In the genomic region with DNA sequence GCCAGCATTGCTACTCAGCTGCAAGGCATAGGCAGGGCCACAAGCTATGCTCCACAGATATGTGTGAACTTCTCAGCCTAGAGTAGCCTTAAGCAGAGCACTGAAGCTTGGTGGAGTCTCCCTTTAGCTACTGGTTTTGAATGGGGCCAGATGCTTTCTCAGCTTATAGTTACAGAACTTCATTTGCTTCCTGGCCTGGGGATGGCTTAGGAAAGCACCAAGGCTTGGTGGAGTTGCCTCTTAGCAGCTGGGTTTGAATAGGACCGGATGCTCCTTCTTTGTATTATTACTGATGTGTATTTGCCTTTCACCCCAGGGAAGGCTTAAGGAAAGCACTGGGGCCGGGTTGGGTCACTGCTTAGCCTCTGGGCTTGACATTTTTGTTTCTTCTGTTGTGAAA, we compare ENCODE assay signal across 1 cellular context.
TF ChIP-seq lines count a peak whose summit lies in the region.

No MANE protein-coding gene starts in this region.

TF ChIP-seq in GM23338, 12 proteins besides CTCF, POLR2A, EP300 and RAD21:
- TF ChIP-seq, protein P1, sequence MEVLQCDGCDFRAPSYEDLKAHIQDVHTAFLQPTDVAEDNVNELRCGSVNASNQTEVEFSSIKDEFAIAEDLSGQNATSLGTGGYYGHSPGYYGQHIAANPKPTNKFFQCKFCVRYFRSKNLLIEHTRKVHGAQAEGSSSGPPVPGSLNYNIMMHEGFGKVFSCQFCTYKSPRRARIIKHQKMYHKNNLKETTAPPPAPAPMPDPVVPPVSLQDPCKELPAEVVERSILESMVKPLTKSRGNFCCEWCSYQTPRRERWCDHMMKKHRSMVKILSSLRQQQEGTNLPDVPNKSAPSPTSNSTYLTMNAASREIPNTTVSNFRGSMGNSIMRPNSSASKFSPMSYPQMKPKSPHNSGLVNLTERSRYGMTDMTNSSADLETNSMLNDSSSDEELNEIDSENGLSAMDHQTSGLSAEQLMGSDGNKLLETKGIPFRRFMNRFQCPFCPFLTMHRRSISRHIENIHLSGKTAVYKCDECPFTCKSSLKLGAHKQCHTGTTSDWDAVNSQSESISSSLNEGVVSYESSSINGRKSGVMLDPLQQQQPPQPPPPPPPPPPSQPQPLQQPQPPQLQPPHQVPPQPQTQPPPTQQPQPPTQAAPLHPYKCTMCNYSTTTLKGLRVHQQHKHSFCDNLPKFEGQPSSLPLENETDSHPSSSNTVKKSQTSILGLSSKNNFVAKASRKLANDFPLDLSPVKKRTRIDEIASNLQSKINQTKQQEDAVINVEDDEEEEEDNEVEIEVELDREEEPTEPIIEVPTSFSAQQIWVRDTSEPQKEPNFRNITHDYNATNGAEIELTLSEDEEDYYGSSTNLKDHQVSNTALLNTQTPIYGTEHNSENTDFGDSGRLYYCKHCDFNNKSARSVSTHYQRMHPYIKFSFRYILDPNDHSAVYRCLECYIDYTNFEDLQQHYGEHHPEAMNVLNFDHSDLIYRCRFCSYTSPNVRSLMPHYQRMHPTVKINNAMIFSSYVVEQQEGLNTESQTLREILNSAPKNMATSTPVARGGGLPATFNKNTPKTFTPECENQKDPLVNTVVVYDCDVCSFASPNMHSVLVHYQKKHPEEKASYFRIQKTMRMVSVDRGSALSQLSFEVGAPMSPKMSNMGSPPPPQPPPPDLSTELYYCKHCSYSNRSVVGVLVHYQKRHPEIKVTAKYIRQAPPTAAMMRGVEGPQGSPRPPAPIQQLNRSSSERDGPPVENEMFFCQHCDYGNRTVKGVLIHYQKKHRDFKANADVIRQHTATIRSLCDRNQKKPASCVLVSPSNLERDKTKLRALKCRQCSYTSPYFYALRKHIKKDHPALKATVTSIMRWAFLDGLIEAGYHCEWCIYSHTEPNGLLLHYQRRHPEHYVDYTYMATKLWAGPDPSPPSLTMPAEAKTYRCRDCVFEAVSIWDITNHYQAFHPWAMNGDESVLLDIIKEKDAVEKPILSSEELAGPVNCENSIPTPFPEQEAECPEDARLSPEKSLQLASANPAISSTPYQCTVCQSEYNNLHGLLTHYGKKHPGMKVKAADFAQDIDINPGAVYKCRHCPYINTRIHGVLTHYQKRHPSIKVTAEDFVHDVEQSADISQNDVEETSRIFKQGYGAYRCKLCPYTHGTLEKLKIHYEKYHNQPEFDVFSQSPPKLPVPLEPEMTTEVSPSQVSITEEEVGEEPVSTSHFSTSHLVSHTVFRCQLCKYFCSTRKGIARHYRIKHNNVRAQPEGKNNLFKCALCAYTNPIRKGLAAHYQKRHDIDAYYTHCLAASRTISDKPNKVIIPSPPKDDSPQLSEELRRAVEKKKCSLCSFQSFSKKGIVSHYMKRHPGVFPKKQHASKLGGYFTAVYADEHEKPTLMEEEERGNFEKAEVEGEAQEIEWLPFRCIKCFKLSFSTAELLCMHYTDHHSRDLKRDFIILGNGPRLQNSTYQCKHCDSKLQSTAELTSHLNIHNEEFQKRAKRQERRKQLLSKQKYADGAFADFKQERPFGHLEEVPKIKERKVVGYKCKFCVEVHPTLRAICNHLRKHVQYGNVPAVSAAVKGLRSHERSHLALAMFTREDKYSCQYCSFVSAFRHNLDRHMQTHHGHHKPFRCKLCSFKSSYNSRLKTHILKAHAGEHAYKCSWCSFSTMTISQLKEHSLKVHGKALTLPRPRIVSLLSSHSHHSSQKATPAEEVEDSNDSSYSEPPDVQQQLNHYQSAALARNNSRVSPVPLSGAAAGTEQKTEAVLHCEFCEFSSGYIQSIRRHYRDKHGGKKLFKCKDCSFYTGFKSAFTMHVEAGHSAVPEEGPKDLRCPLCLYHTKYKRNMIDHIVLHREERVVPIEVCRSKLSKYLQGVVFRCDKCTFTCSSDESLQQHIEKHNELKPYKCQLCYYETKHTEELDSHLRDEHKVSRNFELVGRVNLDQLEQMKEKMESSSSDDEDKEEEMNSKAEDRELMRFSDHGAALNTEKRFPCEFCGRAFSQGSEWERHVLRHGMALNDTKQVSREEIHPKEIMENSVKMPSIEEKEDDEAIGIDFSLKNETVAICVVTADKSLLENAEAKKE (CRISPR knock-in tag; IDR thresholded peaks at IDR 0.05) = peak; percentile 96
- TF ChIP-seq ZNF114 (CRISPR knock-in tag; IDR thresholded peaks at IDR 0.05) (peak; percentile 79; the same call in 1 of the 2 replicates), CREB1 (CRISPR knock-in tag; IDR thresholded peaks at IDR 0.05; ENCODE audit: low read depth) (no peak; the same call in 1 of the 2 replicates), ZNF331 (CRISPR knock-in tag; IDR thresholded peaks at IDR 0.05; ENCODE audit: low read depth) (no peak), NANOG (IDR thresholded peaks at IDR 0.05; ENCODE audit: borderline replicate concordance) (no peak)
TF ChIP-seq in GM23338: peak in this region for 2.
